In genomic region chr3:170483485-170484262, GRCh38 we compare ENCODE assay signal across 12 cellular contexts.
DNase-seq lines count a peak whose midpoint lies in the region; FAIRE-seq and TF ChIP-seq lines count a peak whose summit lies in the region.
"Had no signal": no experiment of that assay in that cellular context is flagged by ENCODE, and none has a peak within 500 bp of the region (broad histone marks: within the 10 kb centered on the region; RNA-seq: fewer than 3 reads in every experiment).

No MANE protein-coding gene starts in this region.

- no peak overlapping the region for H4K91ac ChIP-seq in H1 (replicated peaks; ENCODE audit: insufficient read length, low read length)

- H3K23ac ChIP-seq in H1 (ENCODE audit: insufficient read length): no peak overlapping the region

- no peaks in the 10 kb centered on the region for H3K79me2 ChIP-seq in H1 (ENCODE audit: control insufficient read depth in 1 of 2, insufficient read depth in 2 of 2, low read length in 2 of 2)

- H3K4me1 ChIP-seq in H1 (replicated peaks in 1 of 4; ENCODE audit: control insufficient read depth in 3 of 4, insufficient read depth in 4 of 4, low read length in 3 of 4) (peaks cover 0 to 3% (median 1%) of the 10 kb centered on the region in 4 experiments; a peak in 2 of 7 replicates), kidney (ENCODE audit: control insufficient read depth in 1 of 2, insufficient read depth in 1 of 2, low read depth in 1 of 2, low read length in 2 of 2) (no peaks in the 10 kb centered on the region), small intestine (ENCODE audit: control insufficient read depth in 2 of 2, insufficient read depth in 1 of 2, low read depth in 1 of 2, low read length in 1 of 2) (no peaks in the 10 kb centered on the region)

- WGBS in H1 (ENCODE audit: extremely low coverage in 1 of 2, insufficient coverage in 1 of 2, insufficient read length in 1 of 2, insufficient replicate concordance in 2 of 2, low coverage in 1 of 2, low lambda C conversion rate in 2 of 2, missing lambda C conversion rate in 1 of 2), 2 experiments: 81% methylated on average over 5 of the region's 5 CpGs; no CpG with 5 or more reads in 1 of the 2 experiments
- 64 to 72% (median 65%) methylated on average over 5 of the region's 5 CpGs for WGBS in small intestine, 3 donors

- H3K4me2 ChIP-seq in H1 (ENCODE audit: insufficient read depth in 1 of 2, low read depth in 2 of 2, low read length in 2 of 2): no peak overlapping the region

- no peak overlapping the region for H2BK5ac ChIP-seq in H1 (ENCODE audit: low read depth, low read length)

- H3K14ac ChIP-seq in H1 (ENCODE audit: insufficient read length): no peak overlapping the region

- no peak overlapping the region for H3K18ac ChIP-seq in H1 (ENCODE audit: extremely low read depth, low read length)

- H3K36me3 ChIP-seq in H1 (ENCODE audit: control insufficient read depth in 2 of 4, insufficient read depth in 4 of 4, low read length in 3 of 4) (no peaks in the 10 kb centered on the region), kidney (ENCODE audit: control insufficient read depth in 1 of 2, insufficient read depth in 2 of 2, low read length in 2 of 2) (no peaks in the 10 kb centered on the region), small intestine (ENCODE audit: control insufficient read depth in 2 of 2, insufficient read depth in 2 of 2, low read length in 2 of 2) (no peaks in the 10 kb centered on the region)

- H2AK5ac ChIP-seq in H1 (ENCODE audit: low read depth, low read length): no peak overlapping the region

- H2BK120ac ChIP-seq in H1 (replicated peaks; ENCODE audit: low read depth, low read length): no peak overlapping the region

- H2AFZ ChIP-seq in H1 (ENCODE audit: low read length): no peak overlapping the region

- no peak overlapping the region for H3K4ac ChIP-seq in H1 (replicated peaks; ENCODE audit: insufficient read length, low read depth, low read length)

- CTCF ChIA-PET in H1 (lab: Charles Lee; ENCODE audit: partially characterized antibody): interaction anchor here (0.6 to 4.5 kb wide), 17 partner anchors 9 to 1053 kb away, joined by 3 to 35 read pairs (median 3); no protein-coding TSS in a partner anchor

- intact Hi-C loops in kidney (cut with DNase I): no loop called here

- no peak for TF ChIP-seq POLR2A in H1 (IDR thresholded peaks at IDR 0.05; ENCODE audit: control extremely low read depth in 1 of 2, low read depth in 2 of 2, low read length in 2 of 2)

- no peak overlapping the region for H2BK15ac ChIP-seq in H1 (ENCODE audit: low read length)

- H3K27ac ChIP-seq in H1 (ENCODE audit: low read depth, low read length): no peak overlapping the region
- H3K27ac ChIP-seq in kidney (ENCODE audit: low read depth in 2 of 2, low read length in 2 of 2): no peak overlapping the region
- H3K27ac ChIP-seq in small intestine (ENCODE audit: low read depth in 1 of 2, low read length in 1 of 2): no peak overlapping the region

- no peaks in the 10 kb centered on the region for H4K20me1 ChIP-seq in H1 (replicated peaks in 1 of 2; ENCODE audit: control insufficient read depth in 1 of 2, insufficient read depth in 2 of 2, low read length in 2 of 2)

- TF ChIP-seq RAD21 in H1 (IDR thresholded peaks at IDR 0.05 in 1 of 2, conservative IDR thresholded peaks at IDR 0.05 in 1 of 2; ENCODE audit: low read depth in 2 of 2, low read length in 2 of 2): peak; percentile 23 to 34; a peak in 3 of 4 replicates

- no peak overlapping the region for H3K56ac ChIP-seq in H1 (replicated peaks; ENCODE audit: insufficient read length, low read depth, low read length)

- POLR2A ChIA-PET in H1 (lab: Charles Lee; ENCODE audit: partially characterized antibody): no interaction called here

- no peak overlapping the region for H4K8ac ChIP-seq in H1 (ENCODE audit: extremely low read depth, insufficient read depth, low read length)

- DNase-seq in NCI-H82 (lab: John Stamatoyannopoulos, UW) (peak; percentile 33), NCI-H82 treated with DMSO at 0.1 percent for 48 hours (lab: John Stamatoyannopoulos, UW; ENCODE audit: unreplicated experiment) (no peak), NCI-H226 (peak; percentile 53), H1 (ENCODE audit: low read depth in 1 of 2, low spot score in 2 of 2) (peak in 1 of 2 experiments; percentile 55), retinal pigment epithelial cell (ENCODE audit: low read depth) (no peak), kidney (no peak), small intestine (no peak)
- DNase-seq in stimulated activated CD4-positive, alpha-beta T cell treated with anti-CD3 and anti-CD28 coated beads, Interleukin-2, amount 100 ng/mL, for 24 hours: no peak
- DNase-seq: activated T-cell treated with anti-CD3 and anti-CD28 coated beads, Interleukin-2, amount 50 U/mL, for 48 hours; GF-D8 had no signal

- H4K5ac ChIP-seq in H1 (ENCODE audit: insufficient read length, low read depth, low read length): no peak overlapping the region

- FAIRE-seq in H1 (lab: Jason Lieb, UNC): no peak
- no peak for FAIRE-seq in kidney (lab: Jason Lieb, UNC)
- no peak for FAIRE-seq in small intestine (lab: Jason Lieb, UNC)
- FAIRE-seq: frontal cortex, GM19239 had no signal

- H3K79me1 ChIP-seq in H1 (ENCODE audit: low read depth, low read length): no peaks in the 10 kb centered on the region

- H3K4me3 ChIP-seq in H1 (ENCODE audit: extremely low read depth in 1 of 4, insufficient read depth in 2 of 4, low read depth in 3 of 4, low read length in 4 of 4) (no peak overlapping the region), retinal pigment epithelial cell (ENCODE audit: low read length) (no peak overlapping the region), kidney (ENCODE audit: low read length in 2 of 2) (no peak overlapping the region), small intestine (ENCODE audit: low read depth in 1 of 2, low read length in 2 of 2) (no peak overlapping the region)

- H3K9me3 ChIP-seq in H1 (ENCODE audit: insufficient read depth in 2 of 2, low read depth in 1 of 2, low read length in 1 of 2) (0 out of 4 replicates have a peak, but pooled peaks cover 0 to 2% of the 10 kb centered on the region in 2 experiments), kidney (ENCODE audit: control insufficient read depth in 1 of 2, low read length in 2 of 2) (no peaks in the 10 kb centered on the region), small intestine (ENCODE audit: control insufficient read depth, low read depth) (no peaks in the 10 kb centered on the region)

- no peak for TF ChIP-seq EP300 in H1 (IDR thresholded peaks at IDR 0.05; ENCODE audit: borderline replicate concordance in 1 of 2, low read depth in 2 of 2, low read length in 2 of 2)

- no peaks in the 10 kb centered on the region for H3K23me2 ChIP-seq in H1 (ENCODE audit: low read depth, low read length)

- H3K27me3 ChIP-seq in H1 (replicated peaks in 1 of 4; ENCODE audit: control insufficient read depth in 3 of 4, extremely low read depth in 1 of 4, insufficient read depth in 3 of 4, low read length in 3 of 4) (no peaks in the 10 kb centered on the region), small intestine (ENCODE audit: control insufficient read depth in 2 of 2, insufficient read depth in 2 of 2, low read length in 2 of 2) (no peaks in the 10 kb centered on the region)

- H2BK12ac ChIP-seq in H1 (ENCODE audit: low read depth, low read length): no peak overlapping the region

- peak; percentile 32 to 67 (median 61) for TF ChIP-seq CTCF in H1 (IDR thresholded peaks at IDR 0.05; ENCODE audit: control extremely low read depth in 1 of 3, insufficient read depth in 1 of 3, low read depth in 1 of 3, low read length in 3 of 3)
- TF ChIP-seq CTCF in retinal pigment epithelial cell (conservative IDR thresholded peaks at IDR 0.05; ENCODE audit: low read depth, low read length): peak; percentile 38
- no peak for TF ChIP-seq CTCF in kidney (IDR thresholded peaks at IDR 0.05; ENCODE audit: borderline replicate concordance, extremely low read depth, insufficient read depth)

- H3K9ac ChIP-seq in H1 (replicated peaks in 1 of 4; ENCODE audit: extremely low read depth in 1 of 4, low read depth in 3 of 4, low read length in 3 of 4) (no peak overlapping the region), kidney (ENCODE audit: low read length in 2 of 2) (no peak overlapping the region)

- no peak overlapping the region for H2BK20ac ChIP-seq in H1 (ENCODE audit: low read length)

TF ChIP-seq in H1, 55 proteins besides CTCF, POLR2A, EP300 and RAD21:
- no peak for TF ChIP-seq SUZ12 (IDR thresholded peaks at IDR 0.05; ENCODE audit: low read length)
- TF ChIP-seq MAX (IDR thresholded peaks at IDR 0.05): peak; percentile 36; the same call in 1 of the 2 replicates

Comparison
In these comparisons a context has a peak if more than half of its experiments do, and no peak if none do; other contexts are left out.
1. DNase-seq: peak in NCI-H82 (single experiment) and NCI-H226 (single experiment); none in NCI-H82 treated with DMSO at 0.1 percent for 48 hours (single experiment), retinal pigment epithelial cell (single experiment), kidney (single experiment), stimulated activated CD4-positive, alpha-beta T cell treated with anti-CD3 and anti-CD28 coated beads, Interleukin-2, amount 100 ng/mL, for 24 hours (0 of 2) and small intestine (single experiment).